1 cellular context compared by ENCODE assay signal in the genomic region with DNA sequence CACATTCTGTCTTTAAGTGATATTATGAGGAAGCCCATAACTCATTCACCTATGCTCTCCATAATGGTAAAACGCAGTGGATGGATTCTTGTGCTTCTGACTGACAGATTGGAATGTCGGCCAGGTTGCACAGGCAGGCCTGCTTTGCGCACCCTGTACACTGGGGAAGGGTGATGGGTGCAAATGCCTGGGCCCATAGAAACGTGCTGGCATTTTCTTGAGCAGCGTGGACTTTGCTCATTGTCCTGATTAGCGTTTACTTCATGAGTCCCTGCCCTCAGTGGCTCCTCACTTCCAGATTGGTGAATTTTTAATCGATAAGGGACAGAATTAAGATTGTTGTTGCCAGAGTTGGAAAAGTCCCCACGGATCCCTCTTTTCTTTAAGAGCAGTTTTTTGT.
TF ChIP-seq lines count a peak whose summit lies in the region.

No MANE protein-coding gene starts in this region.

TF ChIP-seq in HepG2, 621 proteins besides CTCF, POLR2A, EP300 and RAD21:
- TF ChIP-seq, protein P1, sequence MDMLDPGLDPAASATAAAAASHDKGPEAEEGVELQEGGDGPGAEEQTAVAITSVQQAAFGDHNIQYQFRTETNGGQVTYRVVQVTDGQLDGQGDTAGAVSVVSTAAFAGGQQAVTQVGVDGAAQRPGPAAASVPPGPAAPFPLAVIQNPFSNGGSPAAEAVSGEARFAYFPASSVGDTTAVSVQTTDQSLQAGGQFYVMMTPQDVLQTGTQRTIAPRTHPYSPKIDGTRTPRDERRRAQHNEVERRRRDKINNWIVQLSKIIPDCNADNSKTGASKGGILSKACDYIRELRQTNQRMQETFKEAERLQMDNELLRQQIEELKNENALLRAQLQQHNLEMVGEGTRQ (IDR thresholded peaks at IDR 0.05; ENCODE audit: low read depth, low read length) = no peak
- TF ChIP-seq, protein P1 (CRISPR knock-in tag; IDR thresholded peaks at IDR 0.05; ENCODE audit: borderline replicate concordance) = no peak
- no peak for TF ChIP-seq BHLHE40 (IDR thresholded peaks at IDR 0.05; ENCODE audit: low read length)
- TF ChIP-seq ZBTB33 (CRISPR knock-in tag; IDR thresholded peaks at IDR 0.05) = 0 out of 2 replicates have a peak, but pooled peaks have one; percentile 7
- TF ChIP-seq HNF4A (CRISPR knock-in tag; IDR thresholded peaks at IDR 0.05) = peak; percentile 46; the same call in 1 of the 2 replicates
- TF ChIP-seq HOXA3 (CRISPR knock-in tag; IDR thresholded peaks at IDR 0.05) = 0 out of 2 replicates have a peak, but pooled peaks have one; percentile 32
- 0 out of 2 replicates have a peak, but pooled peaks have one; percentile 10 for TF ChIP-seq HNF4G (IDR thresholded peaks at IDR 0.05; ENCODE audit: borderline replicate concordance, low read depth, low read length)
- no peak for TF ChIP-seq HNF4G (CRISPR knock-in tag; IDR thresholded peaks at IDR 0.05; ENCODE audit: borderline replicate concordance, low read depth)
